25 cellular contexts compared by ENCODE assay signal in genomic region chr7:5065107-5065407, GRCh38. TPM values are rescaled to one million over a fixed set of nuclear protein-coding genes. Genes with fewer than 3 reads are reported as not detected.
A peak's percentile ranks its signal among the peaks of the same experiment; 100 is the strongest.
DNase-seq lines count a peak whose midpoint lies in the region; ATAC-seq and TF ChIP-seq lines count a peak whose summit lies in the region.
"Had no signal": no experiment of that assay in that cellular context is flagged by ENCODE, and none has a peak within 500 bp of the region (broad histone marks: within the 10 kb centered on the region; RNA-seq: fewer than 3 reads in every experiment).

No MANE protein-coding gene starts in this region.

- peak overlapping the region; percentile 63 for H3K27ac Mint-ChIP-seq in activated naive CD8-positive, alpha-beta T cell treated with anti-CD3 and anti-CD28 coated beads for 36 hours
- H3K27ac Mint-ChIP-seq in activated naive CD8-positive, alpha-beta T cell treated with anti-CD3 and anti-CD28 coated beads, Interleukin-2, amount 50 U/mL, for 24 hours = no peak overlapping the region
- H3K27ac Mint-ChIP-seq: activated naive CD8-positive, alpha-beta T cell; T-helper 2 cell treated with Interferon-gamma antibody and Interleukin-4, amounts not matched to agents 5 μg/mL and 100 μg/mL, for 36 hours had no signal

- no peaks in the 10 kb centered on the region for H3K4me1 Mint-ChIP-seq in activated naive CD8-positive, alpha-beta T cell treated with anti-CD3 and anti-CD28 coated beads for 36 hours
- H3K4me1 Mint-ChIP-seq in activated naive CD8-positive, alpha-beta T cell treated with anti-CD3 and anti-CD28 coated beads, Interleukin-2, amount 50 U/mL, for 24 hours = no peaks in the 10 kb centered on the region
- H3K4me1 Mint-ChIP-seq: activated CD4-positive, alpha-beta T cell treated with anti-CD3 and anti-CD28 coated beads, Interleukin-2, amount 10 ng/mL, durations not matched to agents 7 days and 5 days; central memory CD8-positive, alpha-beta T cell; naive thymus-derived CD8-positive, alpha-beta T cell had no signal

- BruUV-seq in PC-9 (replicated peaks; lab: Mats Ljungman, UMichigan) = no TSS peak

- peaks cover 95% of the 10 kb centered on the region for H3K36me3 Mint-ChIP-seq in activated naive CD8-positive, alpha-beta T cell treated with anti-CD3 and anti-CD28 coated beads for 36 hours
- peaks cover 92% of the 10 kb centered on the region for H3K36me3 Mint-ChIP-seq in activated naive CD8-positive, alpha-beta T cell treated with anti-CD3 and anti-CD28 coated beads, Interleukin-2, amount 50 U/mL, for 24 hours (ENCODE audit: low read depth)

- DNase-seq in activated naive CD8-positive, alpha-beta T cell treated with anti-CD3 and anti-CD28 coated beads for 36 hours = no peak
- DNase-seq in activated naive CD8-positive, alpha-beta T cell treated with anti-CD3 and anti-CD28 coated beads, Interleukin-2, amount 50 U/mL, for 24 hours = no peak
- DNase-seq in PC-9 (no peak), hepatocyte (ENCODE audit: low spot score) (no peak), caudate nucleus (lab: John Stamatoyannopoulos, UW) (no peak), uterus (no peak)
- DNase-seq in stimulated activated naive CD4-positive, alpha-beta T cell treated with Interleukin-2 at 50 U/mL for 16 hours (lab: John Stamatoyannopoulos, UW) = no peak
- DNase-seq: activated CD4-positive, alpha-beta T cell treated with anti-CD3 and anti-CD28 coated beads, Interleukin-2, amount 10 ng/mL, durations not matched to agents 7 days and 5 days; HCEC 1CT; head of caudate nucleus; MM.1S; naive thymus-derived CD8-positive, alpha-beta T cell; NCI-H1417 treated with DMSO at 0.1 percent for 48 hours; NCI-H2107; NCI-H446; NCI-H82; retina; stimulated activated CD4-positive, alpha-beta T cell treated with anti-CD3 and anti-CD28 coated beads, Interleukin-4, amount 100 ng/mL, for 1 hour; stimulated activated naive CD4-positive, alpha-beta T cell had no signal

- no peaks in the 10 kb centered on the region for H3K27me3 ChIP-seq in PC-9 (ENCODE audit: insufficient read depth, low read depth)
- no peaks in the 10 kb centered on the region for H3K27me3 ChIP-seq in hepatocyte
- H3K27me3 ChIP-seq in uterus = no peaks in the 10 kb centered on the region

- H3K4me3 ChIP-seq in PC-9 (peak overlapping the region; percentile 22), hepatocyte (peak overlapping the region; percentile 12), uterus (no peak overlapping the region)

- H3K4me1 ChIP-seq in PC-9 (replicated peaks; ENCODE audit: insufficient read depth) = no peaks in the 10 kb centered on the region
- H3K4me1 ChIP-seq in hepatocyte (ENCODE audit: insufficient read depth) = no peaks in the 10 kb centered on the region
- no peaks in the 10 kb centered on the region for H3K4me1 ChIP-seq in uterus

- H3K9me3 Mint-ChIP-seq in activated naive CD8-positive, alpha-beta T cell treated with anti-CD3 and anti-CD28 coated beads for 36 hours = peaks cover 68% of the 10 kb centered on the region
- peaks cover 88% of the 10 kb centered on the region for H3K9me3 Mint-ChIP-seq in activated naive CD8-positive, alpha-beta T cell treated with anti-CD3 and anti-CD28 coated beads, Interleukin-2, amount 50 U/mL, for 24 hours

- TF ChIP-seq POLR2A in uterus (IDR thresholded peaks at IDR 0.05) = no peak

- peaks cover 99% of the 10 kb centered on the region for H3K9me3 ChIP-seq in PC-9 (ENCODE audit: insufficient read depth, low read depth)
- H3K9me3 ChIP-seq in hepatocyte (ENCODE audit: low read depth) = peaks cover 79% of the 10 kb centered on the region
- H3K9me3 ChIP-seq in uterus = peaks cover 0 to 92% of the 10 kb centered on the region in 2 donors

- H2AFZ ChIP-seq in PC-9 (no peak overlapping the region), hepatocyte (no peak overlapping the region)

- H3K4me2 ChIP-seq in PC-9 (no peak overlapping the region), hepatocyte (no peak overlapping the region)

- H3K36me3 ChIP-seq in PC-9 (ENCODE audit: low read depth) (peaks cover 70% of the 10 kb centered on the region), hepatocyte (replicated peaks; ENCODE audit: insufficient read depth, low read depth) (peaks cover 43% of the 10 kb centered on the region), uterus (no peaks in the 10 kb centered on the region)

- H3K79me2 ChIP-seq in PC-9 (ENCODE audit: low read depth) (no peaks in the 10 kb centered on the region), hepatocyte (no peaks in the 10 kb centered on the region)

- intact Hi-C loops in PC-9 (cut with micrococcal nuclease; ENCODE audit: unreplicated experiment) = no loop called here
- intact Hi-C loops in uterus (cut with DNase I; ENCODE audit: low total_unique reads) = no loop called here

- WGBS in hepatocyte (ENCODE audit: low lambda C conversion rate, missing lambda C conversion rate) = 98% methylated on average over 5 of the region's 5 CpGs

- H3K9me2 ChIP-seq in PC-9 (ENCODE audit: insufficient read depth) (no peaks in the 10 kb centered on the region), hepatocyte (replicated peaks; ENCODE audit: insufficient read depth) (no peaks in the 10 kb centered on the region)

- no peak overlapping the region for H3K4me3 Mint-ChIP-seq in activated naive CD8-positive, alpha-beta T cell treated with anti-CD3 and anti-CD28 coated beads for 36 hours
- H3K4me3 Mint-ChIP-seq in activated naive CD8-positive, alpha-beta T cell treated with anti-CD3 and anti-CD28 coated beads, Interleukin-2, amount 50 U/mL, for 24 hours = no peak overlapping the region
- H3K4me3 Mint-ChIP-seq: activated CD4-positive, alpha-beta T cell treated with anti-CD3 and anti-CD28 coated beads, Interleukin-2, amount 10 ng/mL, durations not matched to agents 7 days and 5 days; activated naive CD8-positive, alpha-beta T cell; central memory CD8-positive, alpha-beta T cell; naive thymus-derived CD8-positive, alpha-beta T cell; T-helper 2 cell treated with Interferon-gamma antibody and Interleukin-4, amounts not matched to agents 5 μg/mL and 100 μg/mL, for 36 hours had no signal

- ATAC-seq in activated naive CD8-positive, alpha-beta T cell treated with anti-CD3 and anti-CD28 coated beads, Interleukin-2, amount 50 U/mL, for 24 hours = no peak
- no peak for ATAC-seq in HG03354 (IDR thresholded peaks at IDR 0.05; ENCODE audit: poor library complexity, severe bottlenecking, unreplicated experiment)
- ATAC-seq: left lobe of liver; naive thymus-derived CD8-positive, alpha-beta T cell had no signal

- H4K20me1 ChIP-seq in PC-9 (ENCODE audit: insufficient read depth) (no peaks in the 10 kb centered on the region), hepatocyte (ENCODE audit: insufficient read depth, poor library complexity, severe bottlenecking) (no peaks in the 10 kb centered on the region)

- TF ChIP-seq CTCF in PC-9 (conservative IDR thresholded peaks at IDR 0.05) (no peak), hepatocyte (IDR thresholded peaks at IDR 0.05; ENCODE audit: poor library complexity) (no peak), uterus (IDR thresholded peaks at IDR 0.05) (no peak)

- CTCF ChIA-PET in PC-9 (lab: Charles Lee) = no interaction called here

- H3K27ac ChIP-seq in PC-9 (no peak overlapping the region), hepatocyte (no peak overlapping the region), caudate nucleus (ENCODE audit: low read depth, low read length) (no peak overlapping the region), uterus (no peak overlapping the region)
- H3K27ac ChIP-seq: VCaP had no signal

- POLR2A ChIA-PET in PC-9 (lab: Charles Lee; ENCODE audit: unreplicated experiment) = no interaction called here

- peaks cover 48% of the 10 kb centered on the region for H3F3A ChIP-seq in PC-9 (ENCODE audit: insufficient read depth, low read depth)

- no peaks in the 10 kb centered on the region for H3K27me3 Mint-ChIP-seq in activated naive CD8-positive, alpha-beta T cell treated with anti-CD3 and anti-CD28 coated beads for 36 hours
- H3K27me3 Mint-ChIP-seq in activated naive CD8-positive, alpha-beta T cell treated with anti-CD3 and anti-CD28 coated beads, Interleukin-2, amount 50 U/mL, for 24 hours = no peaks in the 10 kb centered on the region
- H3K27me3 Mint-ChIP-seq: activated CD4-positive, alpha-beta T cell treated with anti-CD3 and anti-CD28 coated beads, Interleukin-2, amount 10 ng/mL, durations not matched to agents 7 days and 5 days; activated naive CD8-positive, alpha-beta T cell; central memory CD8-positive, alpha-beta T cell; naive thymus-derived CD8-positive, alpha-beta T cell had no signal

RNA-seq across cellular contexts. Expression of gene RBAK, which starts 19.4 kb away (rescaled TPM):
- total RNA-seq in activated naive CD8-positive, alpha-beta T cell treated with anti-CD3 and anti-CD28 coated beads for 36 hours = 10 to 100 TPM; 11.3 to 11.7 TPM
- 10.1 and 12.4 TPM in 2 replicates for total RNA-seq in PC-9 (2021)
- total RNA-seq in hepatocyte = 8.1 and 10.9 TPM in 2 replicates
- polyA plus RNA-seq in hepatocyte = 2.7 and 5.2 TPM in 2 replicates
- 10 to 100 TPM in 3 of 4 donors, 1 to 10 TPM in 1; 2.1 to 26.9 (median 13.5) TPM for total RNA-seq in uterus

Comparison
In these comparisons a context has a peak if more than half of its experiments do, and no peak if none do; other contexts are left out.
1. H3K4me3 ChIP-seq: peak in PC-9 (single experiment) and hepatocyte (single experiment); none in uterus (0 of 2).